8 cellular contexts compared by ENCODE assay signal in the genomic region with DNA sequence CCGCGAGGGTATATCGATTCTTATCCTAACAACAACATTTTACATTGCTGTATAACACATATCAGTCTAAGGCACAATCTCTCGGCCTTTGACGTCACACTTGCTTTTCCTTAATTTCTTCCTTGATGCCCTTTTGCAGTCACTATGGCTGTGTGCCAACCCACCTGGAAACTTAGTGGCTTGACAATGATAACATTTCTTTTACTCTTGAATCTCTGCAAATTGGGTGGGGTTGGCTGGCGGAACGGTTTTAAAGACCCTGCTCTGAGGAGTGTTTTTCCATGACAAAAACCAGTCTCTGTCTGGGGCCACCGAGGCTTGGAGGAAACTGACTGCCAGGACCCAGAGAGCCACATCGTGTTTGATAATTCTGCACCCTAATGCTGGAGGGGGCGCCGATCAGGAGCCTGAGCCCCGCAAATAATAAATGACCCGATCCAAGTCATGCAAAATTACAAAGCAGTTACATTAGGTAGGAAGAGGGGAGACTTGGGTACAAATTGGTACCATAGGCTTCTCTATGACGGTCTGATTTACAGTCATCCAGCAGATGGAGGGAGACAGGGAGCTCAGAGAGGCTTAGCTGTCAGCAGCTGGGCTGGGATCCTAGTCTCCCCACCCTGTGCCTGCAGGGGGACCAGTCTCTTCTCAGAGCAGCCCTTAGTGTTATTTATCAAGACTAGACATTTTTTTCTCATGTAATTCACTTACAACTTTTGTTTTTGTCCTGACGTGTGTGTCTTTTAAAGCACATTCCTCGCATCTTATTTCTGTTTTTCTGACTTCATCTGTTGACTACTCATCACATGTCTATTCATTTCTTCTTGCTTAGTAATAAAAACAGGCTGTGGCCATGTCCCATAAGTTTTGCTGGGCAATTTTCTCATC.
DNase-seq lines count a peak whose midpoint lies in the region; ATAC-seq, FAIRE-seq and TF ChIP-seq lines count a peak whose summit lies in the region.

No MANE protein-coding gene starts in this region.

- 5% methylated on average over 16 of the region's 16 CpGs for WGBS in K562 (ENCODE audit: insufficient coverage, low coverage, missing lambda C conversion rate)

- no peaks in the 10 kb centered on the region for H3K9me1 ChIP-seq in K562 (ENCODE audit: control insufficient read depth, insufficient read depth, low read length)

- H4K20me1 ChIP-seq in K562 (replicated peaks; ENCODE audit: control insufficient read depth, insufficient read depth, low read length): no peaks in the 10 kb centered on the region; the same call in 1 of the 2 replicates

- DNase-seq in BE2C (peak; percentile 52), HT1080 (ENCODE audit: low read depth) (peak; percentile 40), K562 (ENCODE audit: extremely low read depth in 1 of 4, low spot score in 3 of 4) (peak in 2 of 4 experiments; percentile 18 to 27), mesothelial cell of epicardium (ENCODE audit: low spot score in 2 of 2, unreplicated experiment in 2 of 2) (no peak), DMS79 treated with DMSO at 0.1 percent for 48 hours (lab: John Stamatoyannopoulos, UW) (no peak)

- CTCF ChIA-PET in K562 (lab: Yijun Ruan, JAX; ENCODE audit: low intra/inter-chr PET ratio): no interaction called here

- no peaks in the 10 kb centered on the region for H3K27me3 Mint-ChIP-seq in mesothelial cell of epicardium (ENCODE audit: low read depth)

- POLR2A ChIA-PET in K562 (lab: Yijun Ruan, JAX): interaction anchor here (0.7 kb wide), 1 partner anchor 51 kb away, joined by 4 read pairs; no protein-coding TSS in a partner anchor

- intact Hi-C loops in K562 (cut with micrococcal nuclease): no loop called here

- no TSS peak for BruUV-seq in K562 (replicated peaks; lab: Mats Ljungman, UMichigan)

- H3K36me3 ChIP-seq in BE2C (no peaks in the 10 kb centered on the region), K562 (ENCODE audit: control insufficient read depth, insufficient read depth, low read length) (no peaks in the 10 kb centered on the region)

- no peaks in the 10 kb centered on the region for H3K79me2 ChIP-seq in K562 (ENCODE audit: control insufficient read depth, insufficient read depth, low read length)

- H3K4me1 ChIP-seq in BE2C: peaks cover 3% of the 10 kb centered on the region; the same call in 1 of the 2 replicates
- peaks cover 0 to 9% of the 10 kb centered on the region in 2 experiments; a peak in 2 of 5 replicates for H3K4me1 ChIP-seq in K562 (replicated peaks in 1 of 2; ENCODE audit: control insufficient read depth in 2 of 2, insufficient read depth in 2 of 2, low read length in 2 of 2)

- ATAC-seq in K562: peak; percentile 76
- ATAC-seq in GM21526 (IDR thresholded peaks at IDR 0.05; ENCODE audit: low FRiP score, unreplicated experiment): no peak
- no peak for ATAC-seq in GM18511 (IDR thresholded peaks at IDR 0.05; ENCODE audit: unreplicated experiment)
- no peak for ATAC-seq in HG03432 (IDR thresholded peaks at IDR 0.05; ENCODE audit: unreplicated experiment)

- no peak for FAIRE-seq in K562 (lab: Jason Lieb, UNC)

- H3K4me3 ChIP-seq in BE2C (ENCODE audit: low read depth, low read length): no peak overlapping the region
- no peak overlapping the region for H3K4me3 ChIP-seq in K562

- in situ Hi-C loops in K562 (cut with MboI): no loop called here

- TF ChIP-seq EP300 in K562 (IDR thresholded peaks at IDR 0.05; ENCODE audit: low read length): no peak

- no peaks in the 10 kb centered on the region for H3K9me3 ChIP-seq in BE2C
- H3K9me3 ChIP-seq in K562 (replicated peaks; ENCODE audit: control insufficient read depth, insufficient read depth, low read depth, low read length): no peaks in the 10 kb centered on the region

- H3K4me1 Mint-ChIP-seq in mesothelial cell of epicardium: peaks cover 2% of the 10 kb centered on the region

- no peak overlapping the region for H2AFZ ChIP-seq in K562 (ENCODE audit: low read depth, low read length)

- H3K9me3 Mint-ChIP-seq in mesothelial cell of epicardium: no peaks in the 10 kb centered on the region

- H3K4me2 ChIP-seq in K562 (ENCODE audit: insufficient read depth, low read length): no peak overlapping the region

- H3K27me3 ChIP-seq in BE2C (no peaks in the 10 kb centered on the region), K562 (ENCODE audit: control insufficient read depth in 2 of 2, insufficient read depth in 2 of 2, low read length in 2 of 2) (peaks cover 14 to 21% of the 10 kb centered on the region in 2 experiments; a peak in 4 of 5 replicates)

- H3K4me3 Mint-ChIP-seq in mesothelial cell of epicardium: peak overlapping the region; percentile 59

- no peak overlapping the region for H3K9ac ChIP-seq in K562 (ENCODE audit: insufficient read depth in 1 of 2, low read depth in 2 of 2, low read length in 2 of 2)

- no peaks in the 10 kb centered on the region for H3K36me3 Mint-ChIP-seq in mesothelial cell of epicardium

- peak; percentile 47 for TF ChIP-seq CTCF in BE2C (IDR thresholded peaks at IDR 0.05; ENCODE audit: low read depth, low read length)
- peak in 1 of 3 experiments; percentile 15; a peak in 2 of 6 replicates for TF ChIP-seq CTCF in K562 (IDR thresholded peaks at IDR 0.05 in 2 of 3, conservative IDR thresholded peaks at IDR 0.05 in 1 of 3; ENCODE audit: insufficient read depth in 2 of 3, low read depth in 1 of 3, low read length in 3 of 3)
- no peak for TF ChIP-seq CTCF in mesothelial cell of epicardium (IDR thresholded peaks at IDR 0.05; ENCODE audit: unreplicated experiment)

- H3K27ac ChIP-seq in K562 (ENCODE audit: extremely low read depth, low read depth, low read length): no peak overlapping the region

- no peak overlapping the region for H3K27ac Mint-ChIP-seq in mesothelial cell of epicardium

- no peak for TF ChIP-seq RAD21 in K562 (CRISPR knock-in tag; conservative IDR thresholded peaks at IDR 0.05 in 1 of 2, IDR thresholded peaks at IDR 0.05 in 1 of 2)

- TF ChIP-seq POLR2A in K562 (conservative IDR thresholded peaks at IDR 0.05): no peak

TF ChIP-seq in K562, 482 proteins besides CTCF, POLR2A, EP300 and RAD21:
- TF ChIP-seq MEIS2 (IDR thresholded peaks at IDR 0.05; ENCODE audit: partially characterized antibody) (peak; percentile 17), SREBF1 (IDR thresholded peaks at IDR 0.05; ENCODE audit: borderline replicate concordance, low read depth, low read length) (no peak)
- TF ChIP-seq, protein P1, sequence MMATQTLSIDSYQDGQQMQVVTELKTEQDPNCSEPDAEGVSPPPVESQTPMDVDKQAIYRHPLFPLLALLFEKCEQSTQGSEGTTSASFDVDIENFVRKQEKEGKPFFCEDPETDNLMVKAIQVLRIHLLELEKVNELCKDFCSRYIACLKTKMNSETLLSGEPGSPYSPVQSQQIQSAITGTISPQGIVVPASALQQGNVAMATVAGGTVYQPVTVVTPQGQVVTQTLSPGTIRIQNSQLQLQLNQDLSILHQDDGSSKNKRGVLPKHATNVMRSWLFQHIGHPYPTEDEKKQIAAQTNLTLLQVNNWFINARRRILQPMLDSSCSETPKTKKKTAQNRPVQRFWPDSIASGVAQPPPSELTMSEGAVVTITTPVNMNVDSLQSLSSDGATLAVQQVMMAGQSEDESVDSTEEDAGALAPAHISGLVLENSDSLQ (IDR thresholded peaks at IDR 0.05): peak; percentile 13; the same call in 1 of the 2 replicates
TF ChIP-seq in K562: peak in this region for 2.

Comparison
In these comparisons a context has a peak if more than half of its experiments do, and no peak if none do; other contexts are left out.
1. DNase-seq: peak in BE2C (single experiment) and HT1080 (single experiment); none in mesothelial cell of epicardium (0 of 2) and DMS79 treated with DMSO at 0.1 percent for 48 hours (single experiment).